In the genomic region with DNA sequence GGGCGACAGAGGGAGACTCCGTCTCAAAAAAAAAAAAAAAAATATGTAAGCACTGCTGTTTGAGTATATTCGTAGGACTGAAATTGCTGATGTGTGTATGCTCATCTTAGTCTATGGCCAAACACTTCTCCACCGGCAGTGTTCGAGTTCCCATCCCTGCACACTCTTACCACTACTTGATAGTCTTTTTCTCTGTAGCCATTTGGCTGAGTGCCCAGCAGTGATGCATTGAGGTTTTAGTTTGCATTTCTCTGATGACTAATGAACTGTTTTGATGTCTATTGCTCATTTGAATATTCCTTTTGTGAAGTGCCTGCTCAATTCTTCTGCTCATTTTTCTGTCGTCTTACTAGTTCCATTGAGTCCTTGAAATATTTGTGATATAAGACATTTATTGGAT, we compare ENCODE assay signal across 9 cellular contexts. TPM values are rescaled to one million over a fixed set of nuclear protein-coding genes. Genes with fewer than 3 reads are reported as not detected.
DNase-seq lines count a peak whose midpoint lies in the region; ATAC-seq and TF ChIP-seq lines count a peak whose summit lies in the region.
"Had no signal": no experiment of that assay in that cellular context is flagged by ENCODE, and none has a peak within 500 bp of the region (broad histone marks: within the 10 kb centered on the region; RNA-seq: fewer than 3 reads in every experiment).

No MANE protein-coding gene starts in this region.

- H4K20me1 ChIP-seq in PC-3 (ENCODE audit: low read length), result no peaks in the 10 kb centered on the region

- CTCF ChIA-PET in PC-3 (lab: Charles Lee), result no interaction called here

- peaks cover 57% of the 10 kb centered on the region for H3K4me1 Mint-ChIP-seq in activated T-cell treated with anti-CD3 and anti-CD28 coated beads, Interleukin-2, amount 50 U/mL, for 72 hours (ENCODE audit: low read depth)

- no peak overlapping the region for H2AFZ ChIP-seq in PC-3 (ENCODE audit: low read length)

- DNase-seq in AML-193 (lab: John Stamatoyannopoulos, UW) (peak; percentile 34 to 47), PC-3 (peak; percentile 99), glomerular endothelial cell (ENCODE audit: extremely low read depth, low read depth, low spot score) (peak; percentile 85), globus pallidus (ENCODE audit: low spot score) (no peak)
- DNase-seq in activated T-cell treated with anti-CD3 and anti-CD28 coated beads, Interleukin-2, amount 50 U/mL, for 72 hours, result peak; percentile 89 to 90
- DNase-seq in stimulated activated CD8-positive, alpha-beta memory T cell treated with anti-CD3 and anti-CD28 coated beads, Interleukin-12 subunit alpha, Interleukin-12 subunit beta, amount 100 ng/mL, for 1 hour (ENCODE audit: low read depth), result peak; percentile 83

- peak overlapping the region; percentile 97 to 98 for H3K4me3 Mint-ChIP-seq in activated T-cell treated with anti-CD3 and anti-CD28 coated beads, Interleukin-2, amount 50 U/mL, for 72 hours

- H3F3A ChIP-seq in PC-3 (ENCODE audit: low read length, unreplicated experiment), result no peaks in the 10 kb centered on the region

- H3K9me3 ChIP-seq in PC-3 (ENCODE audit: low read length), result no peaks in the 10 kb centered on the region

- peaks cover 27% of the 10 kb centered on the region for H3K79me2 ChIP-seq in PC-3 (ENCODE audit: low read length)

- no TSS peak for BruUV-seq in PC-3 (replicated peaks; lab: Mats Ljungman, UMichigan)

- H3K4me1 ChIP-seq in PC-3 (ENCODE audit: insufficient read depth, low read length), result peaks cover 30% of the 10 kb centered on the region; the same call in 1 of the 2 replicates

- peak overlapping the region; percentile 33 for H3K27ac Mint-ChIP-seq in activated T-cell treated with anti-CD3 and anti-CD28 coated beads, Interleukin-2, amount 50 U/mL, for 72 hours

- POLR2A ChIA-PET in PC-3 (lab: Charles Lee; ENCODE audit: unreplicated experiment), result no interaction called here

- H3K36me3 ChIP-seq in PC-3 (ENCODE audit: low read depth, low read length), result no peaks in the 10 kb centered on the region

- intact Hi-C loops in PC-3 (cut with micrococcal nuclease), result no loop called here

- peak overlapping the region; percentile 95 for H3K4me2 ChIP-seq in PC-3 (ENCODE audit: low read length)

- no peaks in the 10 kb centered on the region for H3K9me2 ChIP-seq in PC-3 (replicated peaks; ENCODE audit: low read length)

- H3K4me3 ChIP-seq in PC-3 (ENCODE audit: low read length), result peak overlapping the region; percentile 82; the same call in 1 of the 2 replicates

- ATAC-seq in GM18909 (IDR thresholded peaks at IDR 0.05; ENCODE audit: poor library complexity, unreplicated experiment), result peak; percentile 47
- peak; percentile 69 for ATAC-seq in HG03439 (IDR thresholded peaks at IDR 0.05; ENCODE audit: unreplicated experiment)
- peak; percentile 39 for ATAC-seq in PC-3
- ATAC-seq in activated T-cell treated with anti-CD3 and anti-CD28 coated beads, Interleukin-2, amount 50 U/mL, for 72 hours (replicated peaks in 1 of 2), result peak; percentile 68

- TF ChIP-seq CTCF in PC-3 (conservative IDR thresholded peaks at IDR 0.05; ENCODE audit: low read depth, low read length), result no peak

- no peak overlapping the region for H3K27ac ChIP-seq in PC-3 (ENCODE audit: low read length)
- H3K27ac ChIP-seq: HL-60 had no signal

- no peaks in the 10 kb centered on the region for H3K9me3 Mint-ChIP-seq in activated T-cell treated with anti-CD3 and anti-CD28 coated beads, Interleukin-2, amount 50 U/mL, for 72 hours

- no peaks in the 10 kb centered on the region for H3K27me3 ChIP-seq in PC-3 (ENCODE audit: low read length)

- H3K36me3 Mint-ChIP-seq in activated T-cell treated with anti-CD3 and anti-CD28 coated beads, Interleukin-2, amount 50 U/mL, for 72 hours (ENCODE audit: insufficient read depth in 2 of 2), result peaks cover 4 to 6% of the 10 kb centered on the region in 2 donors

- H3K27me3 Mint-ChIP-seq in activated T-cell treated with anti-CD3 and anti-CD28 coated beads, Interleukin-2, amount 50 U/mL, for 72 hours (ENCODE audit: low read depth), result peaks cover 8% of the 10 kb centered on the region

- no peak overlapping the region for H3K9ac ChIP-seq in PC-3 (ENCODE audit: low read length)

RNA-seq across cellular contexts. Expression of gene TIRAP, which starts 1.9 kb away (rescaled TPM):
- total RNA-seq in PC-3 (2014; rRNA removed) (8.4 and 12.1 TPM in 2 replicates), glomerular endothelial cell (6.8 and 9.2 TPM in 2 replicates)
- total RNA-seq in activated T-cell treated with anti-CD3 and anti-CD28 coated beads, Interleukin-2, amount 50 U/mL, for 72 hours, result 10 to 100 TPM; 14.0 to 15.2 TPM

RNA-seq across cellular contexts. Expression of gene FOXRED1, which starts 15.9 kb away (rescaled TPM):
- total RNA-seq in PC-3 (2014; rRNA removed) (55.6 and 72.0 TPM in 2 replicates), glomerular endothelial cell (13.8 and 24.8 TPM in 2 replicates)
- 10 to 100 TPM; 35.0 to 51.9 TPM for total RNA-seq in activated T-cell treated with anti-CD3 and anti-CD28 coated beads, Interleukin-2, amount 50 U/mL, for 72 hours

RNA-seq across cellular contexts. Expression of gene SRPRA, which starts 16.1 kb away (rescaled TPM):
- total RNA-seq in PC-3 (2014; rRNA removed) (140 and 143 TPM in 2 replicates), glomerular endothelial cell (73.2 and 88.6 TPM in 2 replicates)
- 100 to 1,000 TPM; 118 to 136 TPM for total RNA-seq in activated T-cell treated with anti-CD3 and anti-CD28 coated beads, Interleukin-2, amount 50 U/mL, for 72 hours

RNA-seq across cellular contexts. Expression of gene DCPS, which starts 19.0 kb away (rescaled TPM):
- total RNA-seq in PC-3 (2014; rRNA removed) (52.6 and 55.1 TPM in 2 replicates), glomerular endothelial cell (14.4 and 16.0 TPM in 2 replicates)
- 10 to 100 TPM; 33.9 to 37.7 TPM for total RNA-seq in activated T-cell treated with anti-CD3 and anti-CD28 coated beads, Interleukin-2, amount 50 U/mL, for 72 hours
